8 cellular contexts compared by ENCODE assay signal in the genomic region with DNA sequence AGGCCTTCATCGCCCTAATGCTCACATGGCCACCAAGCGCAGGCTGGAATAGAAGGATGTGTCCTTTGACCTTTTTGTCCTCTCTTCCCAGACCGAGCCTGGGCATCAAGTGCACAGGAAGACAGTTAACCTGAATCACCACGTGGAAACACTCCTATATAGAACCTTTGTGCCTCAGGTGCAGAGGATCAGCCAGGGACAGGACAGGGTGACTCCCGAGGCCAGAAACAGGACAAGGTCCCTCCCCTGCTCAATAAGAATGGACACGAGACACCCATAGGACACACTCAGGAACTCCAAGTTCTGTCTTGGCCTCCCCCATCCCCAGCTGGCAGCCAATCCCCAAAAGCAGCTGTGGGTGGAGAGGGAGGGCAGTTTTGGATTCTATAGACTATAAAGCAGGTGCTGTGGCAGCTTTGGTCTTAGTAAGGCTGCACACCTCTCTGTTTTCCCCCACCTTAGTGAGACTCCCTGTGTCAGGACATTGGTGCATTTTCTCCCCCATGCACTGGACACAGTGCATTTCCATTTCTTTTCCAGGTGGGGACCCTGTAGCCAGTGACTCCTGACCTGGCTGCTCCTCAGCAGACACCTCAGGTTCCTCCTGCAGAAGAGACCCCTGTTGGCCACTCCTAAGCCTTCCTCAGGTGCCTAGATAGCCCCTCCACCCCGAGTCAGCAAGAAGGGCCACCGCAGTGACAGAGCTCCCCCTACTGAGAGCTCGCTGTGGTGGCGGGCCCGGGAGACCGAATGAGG. TPM values are rescaled to one million over a fixed set of nuclear protein-coding genes. Genes with fewer than 3 reads are reported as not detected.
DNase-seq lines count a peak whose midpoint lies in the region; ATAC-seq and TF ChIP-seq lines count a peak whose summit lies in the region.

No MANE protein-coding gene starts in this region.

- peaks cover 0 to 2% of the 10 kb centered on the region in 2 donors for H3K27me3 ChIP-seq in tibial artery

- DNase-seq in AG04449 (ENCODE audit: low read depth, low spot score) (no peak), NCI-H1930 (lab: John Stamatoyannopoulos, UW) (peak; percentile 34 to 48), dermis blood vessel endothelial cell (peak; percentile 50), mucosa of gallbladder (ENCODE audit: low spot score) (peak; percentile 49), tibial artery (peak in 1 of 2 donors; percentile 39)
- DNase-seq in activated CD4-positive, alpha-beta T cell treated with anti-CD3 and anti-CD28 coated beads for 1 hour, result peak; percentile 34

- peaks cover 0 to 24% (median 21%) of the 10 kb centered on the region in 4 donors for H3K4me1 ChIP-seq in tibial artery

- no peak overlapping the region for H3K4me3 ChIP-seq in AG04449 (ENCODE audit: low read depth, low read length)
- H3K4me3 ChIP-seq in tibial artery, result no peak overlapping the region

- H3K9me3 ChIP-seq in tibial artery, result no peaks in the 10 kb centered on the region

- POLR2A ChIA-PET in AG04449 (lab: Yijun Ruan, JAX), result no interaction called here

- intact Hi-C loops in tibial artery (cut with DNase I; ENCODE audit: low total_unique reads), result loop anchor here (5.0 kb wide), 1 partner anchor 125 kb away; the partner anchor contains the start of gene POU2AF3

- no peaks in the 10 kb centered on the region for H3K36me3 ChIP-seq in tibial artery

- TF ChIP-seq CTCF in AG04449 (IDR thresholded peaks at IDR 0.05; ENCODE audit: insufficient read depth, low read length, missing control alignments), result peak; percentile 45
- peak; percentile 79 to 81 for TF ChIP-seq CTCF in tibial artery (IDR thresholded peaks at IDR 0.05)

- ATAC-seq in GM18502 (IDR thresholded peaks at IDR 0.05; ENCODE audit: poor library complexity, unreplicated experiment) (peak; percentile 90), HG02870 (IDR thresholded peaks at IDR 0.05; ENCODE audit: unreplicated experiment) (peak; percentile 84)

- H3K27ac ChIP-seq in tibial artery, result no peak overlapping the region

- CTCF ChIA-PET in AG04449 (lab: Yijun Ruan, JAX), result interaction anchor here (1.2 to 4.2 kb wide), 4 partner anchors 9 to 140 kb away, joined by 3 to 21 read pairs (median 4); no protein-coding TSS in a partner anchor

RNA-seq across cellular contexts. Expression of gene POU2AF1, which starts 43.6 kb away (rescaled TPM):
- total RNA-seq in dermis blood vessel endothelial cell (not detected in 2 replicates), mucosa of gallbladder (12.9 TPM)

Comparison
In these comparisons a context has a peak if more than half of its experiments do, and no peak if none do; other contexts are left out.
1. RNA of gene POU2AF1, which starts 43.6 kb away (total RNA-seq): 12.9 TPM in mucosa of gallbladder (single experiment); not detected in dermis blood vessel endothelial cell; every median in the first group is over 10 times any median in the second.